Comparison of ENCODE assay signal across 10 cellular contexts in genomic region chr4:6271701-6272465, GRCh38. TPM values are rescaled to one million over a fixed set of nuclear protein-coding genes. Genes with fewer than 3 reads are reported as not detected.
DNase-seq lines count a peak whose midpoint lies in the region; ATAC-seq, FAIRE-seq and TF ChIP-seq lines count a peak whose summit lies in the region.
"Had no signal": no experiment of that assay in that cellular context is flagged by ENCODE, and none has a peak within 500 bp of the region (broad histone marks: within the 10 kb centered on the region; RNA-seq: fewer than 3 reads in every experiment).

No MANE protein-coding gene starts in this region.

- H3K9ac ChIP-seq in adipocyte (ENCODE audit: low read length) (peak overlapping the region; percentile 94), kidney (ENCODE audit: low read length in 2 of 2) (peak overlapping the region in 1 of 2 donors; percentile 41)

- 22 to 47% (median 33%) methylated on average over 15 of the region's 15 CpGs for WGBS in small intestine, 3 donors
- 31 to 41% methylated on average over 15 of the region's 15 CpGs for WGBS in lower leg skin, 2 donors

- H3K9me3 ChIP-seq in adipocyte (ENCODE audit: control insufficient read depth, low read length) (no peaks in the 10 kb centered on the region), kidney (ENCODE audit: control insufficient read depth in 1 of 2, low read length in 2 of 2) (no peaks in the 10 kb centered on the region), small intestine (ENCODE audit: control insufficient read depth, low read depth) (no peaks in the 10 kb centered on the region)

- H3K27me3 ChIP-seq in adipocyte (replicated peaks; ENCODE audit: control insufficient read depth, insufficient read depth, low read length) (peaks cover 11% of the 10 kb centered on the region), small intestine (ENCODE audit: control insufficient read depth in 2 of 2, insufficient read depth in 2 of 2, low read length in 2 of 2) (no peaks in the 10 kb centered on the region)

- ATAC-seq in GM18498 (IDR thresholded peaks at IDR 0.05; ENCODE audit: unreplicated experiment): no peak

- peaks cover 51% of the 10 kb centered on the region for H3K4me1 ChIP-seq in adipocyte (ENCODE audit: control insufficient read depth, insufficient read depth, low read length)
- H3K4me1 ChIP-seq in kidney (ENCODE audit: control insufficient read depth in 1 of 2, insufficient read depth in 1 of 2, low read depth in 1 of 2, low read length in 2 of 2): peaks cover 6 to 18% of the 10 kb centered on the region in 2 donors
- H3K4me1 ChIP-seq in small intestine (ENCODE audit: control insufficient read depth in 2 of 2, insufficient read depth in 1 of 2, low read depth in 1 of 2, low read length in 1 of 2): peaks cover 6 to 11% of the 10 kb centered on the region in 2 donors

- FAIRE-seq in kidney (lab: Jason Lieb, UNC): no peak
- no peak for FAIRE-seq in small intestine (lab: Jason Lieb, UNC)
- no peak for FAIRE-seq in RCC 7860 (lab: Jason Lieb, UNC)

- intact Hi-C loops in kidney (cut with DNase I): no loop called here
- intact Hi-C loops in lower leg skin (cut with DNase I; ENCODE audit: low total_unique reads): no loop called here

- H3K27ac ChIP-seq in kidney (ENCODE audit: low read depth in 2 of 2, low read length in 2 of 2) (no peak overlapping the region), small intestine (ENCODE audit: low read depth in 1 of 2, low read length in 1 of 2) (peak overlapping the region in 1 of 2 donors; percentile 49)

- TF ChIP-seq POLR2A in lower leg skin (IDR thresholded peaks at IDR 0.05): no peak

- no peak for TF ChIP-seq CTCF in kidney (IDR thresholded peaks at IDR 0.05; ENCODE audit: borderline replicate concordance, extremely low read depth, insufficient read depth)
- no peak for TF ChIP-seq CTCF in lower leg skin (IDR thresholded peaks at IDR 0.05)

- DNase-seq in ELF-1 (ENCODE audit: low read depth, low spot score) (peak; percentile 48), adipocyte (ENCODE audit: low read depth) (no peak), kidney (peak; percentile 87), small intestine (peak; percentile 42), NCI-H2081 treated with DMSO at 0.1 percent for 48 hours (lab: John Stamatoyannopoulos, UW) (no peak), lower leg skin (ENCODE audit: low spot score in 2 of 2) (no peak), RCC 7860 (ENCODE audit: low spot score) (no peak)
- DNase-seq: kidney glomerular epithelial cell; stimulated activated CD4-positive, alpha-beta T cell treated with anti-CD3 and anti-CD28 coated beads, Interleukin-4, amount 100 ng/mL, for 24 hours had no signal

- H3K4me3 ChIP-seq in adipocyte (ENCODE audit: low read length) (peak overlapping the region; percentile 93), kidney (ENCODE audit: low read length in 2 of 2) (no peak overlapping the region), small intestine (ENCODE audit: low read depth in 1 of 2, low read length in 2 of 2) (no peak overlapping the region), lower leg skin (ENCODE audit: low read depth, poor library complexity, severe bottlenecking) (no peak overlapping the region)

- H3K36me3 ChIP-seq in adipocyte (ENCODE audit: control insufficient read depth, insufficient read depth, low read length, severe bottlenecking) (peaks cover under 1% of the 10 kb centered on the region), kidney (ENCODE audit: control insufficient read depth in 1 of 2, insufficient read depth in 2 of 2, low read length in 2 of 2) (no peaks in the 10 kb centered on the region), small intestine (ENCODE audit: control insufficient read depth in 2 of 2, insufficient read depth in 2 of 2, low read length in 2 of 2) (no peaks in the 10 kb centered on the region)

RNA-seq across cellular contexts. Expression of gene WFS1, which starts 2.2 kb away (rescaled TPM):
- total RNA-seq in kidney: 31.4 TPM
- polyA plus RNA-seq in kidney (ENCODE audit: insufficient read depth, low read depth, low replicate concordance): 20.8 TPM
- polyA plus RNA-seq in small intestine: 10 to 100 TPM in 1 of 3 donors, 1 to 10 TPM in 2; 4.1 to 15.7 (median 8.7) TPM
- 10 to 100 TPM; 39.4 to 48.6 (median 45.1) TPM for total RNA-seq in lower leg skin

Comparison
In these comparisons a context has a peak if more than half of its experiments do, and no peak if none do; other contexts are left out.
1. DNase-seq: peak in ELF-1 (single experiment), kidney (single experiment) and small intestine (single experiment); none in adipocyte (single experiment), NCI-H2081 treated with DMSO at 0.1 percent for 48 hours (single experiment), lower leg skin (0 of 2) and RCC 7860 (single experiment).